In the genomic region with DNA sequence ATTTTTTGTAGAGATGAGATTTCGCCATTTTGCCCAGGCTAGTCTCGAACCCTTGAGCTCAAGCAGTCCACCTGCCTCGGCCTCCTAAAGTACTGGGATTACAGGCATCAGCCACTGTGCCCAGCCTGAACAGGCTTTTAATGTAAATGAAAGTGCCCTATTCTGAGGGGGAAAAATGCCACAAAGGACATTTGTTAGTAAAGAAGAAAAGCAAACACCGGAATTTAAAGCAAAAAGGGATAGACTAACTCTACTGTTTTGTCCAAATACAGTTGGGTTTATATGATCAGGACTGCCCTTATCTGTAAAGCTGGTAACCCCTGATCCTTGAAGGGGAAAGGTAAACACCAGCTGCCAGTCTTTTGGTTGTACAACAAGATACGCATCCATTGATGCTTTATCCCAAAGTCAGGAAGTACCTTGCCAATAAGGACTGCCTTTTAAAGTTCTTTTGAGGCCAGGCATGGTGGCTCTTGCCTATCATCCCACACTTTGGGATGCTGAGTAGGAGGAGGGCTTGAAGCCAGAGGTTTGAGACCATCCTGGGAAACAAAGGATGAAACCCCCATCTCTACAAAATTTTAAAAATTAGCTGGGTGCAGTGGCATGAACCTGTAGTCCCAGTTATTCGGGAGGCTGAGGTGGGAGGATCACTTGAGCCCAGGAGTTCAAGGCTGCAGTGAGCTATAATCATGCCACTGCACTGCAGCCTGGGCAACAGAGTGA, we compare ENCODE assay signal across 1 cellular context.
TF ChIP-seq lines count a peak whose summit lies in the region.

No MANE protein-coding gene starts in this region.

TF ChIP-seq in HepG2, 621 proteins besides CTCF, POLR2A, EP300 and RAD21 (continued from another document and continues in another):
- TF ChIP-seq, protein P1, sequence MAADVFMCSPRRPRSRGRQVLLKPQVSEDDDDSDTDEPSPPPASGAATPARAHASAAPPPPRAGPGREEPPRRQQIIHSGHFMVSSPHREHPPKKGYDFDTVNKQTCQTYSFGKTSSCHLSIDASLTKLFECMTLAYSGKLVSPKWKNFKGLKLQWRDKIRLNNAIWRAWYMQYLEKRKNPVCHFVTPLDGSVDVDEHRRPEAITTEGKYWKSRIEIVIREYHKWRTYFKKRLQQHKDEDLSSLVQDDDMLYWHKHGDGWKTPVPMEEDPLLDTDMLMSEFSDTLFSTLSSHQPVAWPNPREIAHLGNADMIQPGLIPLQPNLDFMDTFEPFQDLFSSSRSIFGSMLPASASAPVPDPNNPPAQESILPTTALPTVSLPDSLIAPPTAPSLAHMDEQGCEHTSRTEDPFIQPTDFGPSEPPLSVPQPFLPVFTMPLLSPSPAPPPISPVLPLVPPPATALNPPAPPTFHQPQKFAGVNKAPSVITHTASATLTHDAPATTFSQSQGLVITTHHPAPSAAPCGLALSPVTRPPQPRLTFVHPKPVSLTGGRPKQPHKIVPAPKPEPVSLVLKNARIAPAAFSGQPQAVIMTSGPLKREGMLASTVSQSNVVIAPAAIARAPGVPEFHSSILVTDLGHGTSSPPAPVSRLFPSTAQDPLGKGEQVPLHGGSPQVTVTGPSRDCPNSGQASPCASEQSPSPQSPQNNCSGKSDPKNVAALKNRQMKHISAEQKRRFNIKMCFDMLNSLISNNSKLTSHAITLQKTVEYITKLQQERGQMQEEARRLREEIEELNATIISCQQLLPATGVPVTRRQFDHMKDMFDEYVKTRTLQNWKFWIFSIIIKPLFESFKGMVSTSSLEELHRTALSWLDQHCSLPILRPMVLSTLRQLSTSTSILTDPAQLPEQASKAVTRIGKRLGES (CRISPR knock-in tag; IDR thresholded peaks at IDR 0.05; ENCODE audit: borderline replicate concordance), result peak; percentile 37; the same call in 1 of the 2 replicates
- TF ChIP-seq MEIS2 (CRISPR knock-in tag; IDR thresholded peaks at IDR 0.05) (peak; percentile 89), ZIK1 (CRISPR knock-in tag; IDR thresholded peaks at IDR 0.05; ENCODE audit: borderline replicate concordance, low read depth) (no peak), FOSL2 (CRISPR knock-in tag; IDR thresholded peaks at IDR 0.05) (peak; percentile 63; the same call in 1 of the 2 replicates), CENPX (CRISPR knock-in tag; IDR thresholded peaks at IDR 0.05) (no peak), EEA1 (CRISPR knock-in tag; IDR thresholded peaks at IDR 0.05; ENCODE audit: borderline replicate concordance) (no peak), GABPA (IDR thresholded peaks at IDR 0.05; ENCODE audit: low read depth, low read length) (no peak), GABPA (CRISPR knock-in tag; IDR thresholded peaks at IDR 0.05; ENCODE audit: low read depth) (no peak), HDAC6 (IDR thresholded peaks at IDR 0.05; ENCODE audit: low read depth, low read length) (no peak), TAF1 (CRISPR knock-in tag; IDR thresholded peaks at IDR 0.05) (no peak), LCORL (IDR thresholded peaks at IDR 0.05) (peak; percentile 95), LCORL (CRISPR knock-in tag; IDR thresholded peaks at IDR 0.05) (peak; percentile 98), CHD2 (IDR thresholded peaks at IDR 0.05; ENCODE audit: low read depth, low read length) (no peak), TBP (CRISPR knock-in tag; IDR thresholded peaks at IDR 0.05) (no peak), RORA (CRISPR knock-in tag; IDR thresholded peaks at IDR 0.05) (no peak), KDM1A (CRISPR knock-in tag; IDR thresholded peaks at IDR 0.05) (peak; percentile 42), ZFP82 (CRISPR knock-in tag; IDR thresholded peaks at IDR 0.05; ENCODE audit: borderline replicate concordance) (no peak), ZNF713 (CRISPR knock-in tag; IDR thresholded peaks at IDR 0.05) (no peak), NFIC (IDR thresholded peaks at IDR 0.05; ENCODE audit: low read length) (peak; percentile 92), ISX (CRISPR knock-in tag; conservative IDR thresholded peaks at IDR 0.05) (0 out of 2 replicates have a peak, but pooled peaks have one; percentile 39), RBFOX2 (IDR thresholded peaks at IDR 0.05; ENCODE audit: low read depth, low read length) (peak; percentile 52; the same call in 1 of the 2 replicates)
- TF ChIP-seq, protein P2, sequence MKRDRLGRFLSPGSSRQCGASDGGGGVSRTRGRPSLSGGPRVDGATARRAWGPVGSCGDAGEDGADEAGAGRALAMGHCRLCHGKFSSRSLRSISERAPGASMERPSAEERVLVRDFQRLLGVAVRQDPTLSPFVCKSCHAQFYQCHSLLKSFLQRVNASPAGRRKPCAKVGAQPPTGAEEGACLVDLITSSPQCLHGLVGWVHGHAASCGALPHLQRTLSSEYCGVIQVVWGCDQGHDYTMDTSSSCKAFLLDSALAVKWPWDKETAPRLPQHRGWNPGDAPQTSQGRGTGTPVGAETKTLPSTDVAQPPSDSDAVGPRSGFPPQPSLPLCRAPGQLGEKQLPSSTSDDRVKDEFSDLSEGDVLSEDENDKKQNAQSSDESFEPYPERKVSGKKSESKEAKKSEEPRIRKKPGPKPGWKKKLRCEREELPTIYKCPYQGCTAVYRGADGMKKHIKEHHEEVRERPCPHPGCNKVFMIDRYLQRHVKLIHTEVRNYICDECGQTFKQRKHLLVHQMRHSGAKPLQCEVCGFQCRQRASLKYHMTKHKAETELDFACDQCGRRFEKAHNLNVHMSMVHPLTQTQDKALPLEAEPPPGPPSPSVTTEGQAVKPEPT (CRISPR knock-in tag; IDR thresholded peaks at IDR 0.05; ENCODE audit: low read depth), result no peak
- TF ChIP-seq, protein P3, sequence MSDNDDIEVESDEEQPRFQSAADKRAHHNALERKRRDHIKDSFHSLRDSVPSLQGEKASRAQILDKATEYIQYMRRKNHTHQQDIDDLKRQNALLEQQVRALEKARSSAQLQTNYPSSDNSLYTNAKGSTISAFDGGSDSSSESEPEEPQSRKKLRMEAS (IDR thresholded peaks at IDR 0.05), result peak; percentile 20; the same call in 1 of the 2 replicates
- TF ChIP-seq, protein P4, sequence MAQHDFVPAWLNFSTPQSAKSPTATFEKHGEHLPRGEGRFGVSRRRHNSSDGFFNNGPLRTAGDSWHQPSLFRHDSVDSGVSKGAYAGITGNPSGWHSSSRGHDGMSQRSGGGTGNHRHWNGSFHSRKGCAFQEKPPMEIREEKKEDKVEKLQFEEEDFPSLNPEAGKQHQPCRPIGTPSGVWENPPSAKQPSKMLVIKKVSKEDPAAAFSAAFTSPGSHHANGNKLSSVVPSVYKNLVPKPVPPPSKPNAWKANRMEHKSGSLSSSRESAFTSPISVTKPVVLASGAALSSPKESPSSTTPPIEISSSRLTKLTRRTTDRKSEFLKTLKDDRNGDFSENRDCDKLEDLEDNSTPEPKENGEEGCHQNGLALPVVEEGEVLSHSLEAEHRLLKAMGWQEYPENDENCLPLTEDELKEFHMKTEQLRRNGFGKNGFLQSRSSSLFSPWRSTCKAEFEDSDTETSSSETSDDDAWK (CRISPR knock-in tag; IDR thresholded peaks at IDR 0.05), result no peak
- TF ChIP-seq, protein P5, sequence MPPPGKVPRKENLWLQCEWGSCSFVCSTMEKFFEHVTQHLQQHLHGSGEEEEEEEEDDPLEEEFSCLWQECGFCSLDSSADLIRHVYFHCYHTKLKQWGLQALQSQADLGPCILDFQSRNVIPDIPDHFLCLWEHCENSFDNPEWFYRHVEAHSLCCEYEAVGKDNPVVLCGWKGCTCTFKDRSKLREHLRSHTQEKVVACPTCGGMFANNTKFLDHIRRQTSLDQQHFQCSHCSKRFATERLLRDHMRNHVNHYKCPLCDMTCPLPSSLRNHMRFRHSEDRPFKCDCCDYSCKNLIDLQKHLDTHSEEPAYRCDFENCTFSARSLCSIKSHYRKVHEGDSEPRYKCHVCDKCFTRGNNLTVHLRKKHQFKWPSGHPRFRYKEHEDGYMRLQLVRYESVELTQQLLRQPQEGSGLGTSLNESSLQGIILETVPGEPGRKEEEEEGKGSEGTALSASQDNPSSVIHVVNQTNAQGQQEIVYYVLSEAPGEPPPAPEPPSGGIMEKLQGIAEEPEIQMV (CRISPR knock-in tag; IDR thresholded peaks at IDR 0.05; ENCODE audit: low read depth), result peak; percentile 42; the same call in 1 of the 2 replicates
- TF ChIP-seq, protein P6, sequence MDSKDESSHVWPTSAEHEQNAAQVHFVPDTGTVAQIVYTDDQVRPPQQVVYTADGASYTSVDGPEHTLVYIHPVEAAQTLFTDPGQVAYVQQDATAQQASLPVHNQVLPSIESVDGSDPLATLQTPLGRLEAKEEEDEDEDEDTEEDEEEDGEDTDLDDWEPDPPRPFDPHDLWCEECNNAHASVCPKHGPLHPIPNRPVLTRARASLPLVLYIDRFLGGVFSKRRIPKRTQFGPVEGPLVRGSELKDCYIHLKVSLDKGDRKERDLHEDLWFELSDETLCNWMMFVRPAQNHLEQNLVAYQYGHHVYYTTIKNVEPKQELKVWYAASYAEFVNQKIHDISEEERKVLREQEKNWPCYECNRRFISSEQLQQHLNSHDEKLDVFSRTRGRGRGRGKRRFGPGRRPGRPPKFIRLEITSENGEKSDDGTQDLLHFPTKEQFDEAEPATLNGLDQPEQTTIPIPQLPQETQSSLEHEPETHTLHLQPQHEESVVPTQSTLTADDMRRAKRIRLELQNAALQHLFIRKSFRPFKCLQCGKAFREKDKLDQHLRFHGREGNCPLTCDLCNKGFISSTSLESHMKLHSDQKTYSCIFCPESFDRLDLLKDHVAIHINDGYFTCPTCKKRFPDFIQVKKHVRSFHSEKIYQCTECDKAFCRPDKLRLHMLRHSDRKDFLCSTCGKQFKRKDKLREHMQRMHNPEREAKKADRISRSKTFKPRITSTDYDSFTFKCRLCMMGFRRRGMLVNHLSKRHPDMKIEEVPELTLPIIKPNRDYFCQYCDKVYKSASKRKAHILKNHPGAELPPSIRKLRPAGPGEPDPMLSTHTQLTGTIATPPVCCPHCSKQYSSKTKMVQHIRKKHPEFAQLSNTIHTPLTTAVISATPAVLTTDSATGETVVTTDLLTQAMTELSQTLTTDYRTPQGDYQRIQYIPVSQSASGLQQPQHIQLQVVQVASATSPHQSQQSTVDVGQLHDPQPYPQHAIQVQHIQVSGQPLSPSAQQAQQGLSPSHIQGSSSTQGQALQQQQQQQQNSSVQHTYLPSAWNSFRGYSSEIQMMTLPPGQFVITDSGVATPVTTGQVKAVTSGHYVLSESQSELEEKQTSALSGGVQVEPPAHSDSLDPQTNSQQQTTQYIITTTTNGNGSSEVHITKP (CRISPR knock-in tag; IDR thresholded peaks at IDR 0.05; ENCODE audit: low read depth), result peak; percentile 83
- TF ChIP-seq, protein P7, sequence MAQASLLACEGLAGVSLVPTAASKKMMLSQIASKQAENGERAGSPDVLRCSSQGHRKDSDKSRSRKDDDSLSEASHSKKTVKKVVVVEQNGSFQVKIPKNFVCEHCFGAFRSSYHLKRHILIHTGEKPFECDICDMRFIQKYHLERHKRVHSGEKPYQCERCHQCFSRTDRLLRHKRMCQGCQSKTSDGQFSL (CRISPR knock-in tag; IDR thresholded peaks at IDR 0.05), result no peak
- TF ChIP-seq, protein P8, sequence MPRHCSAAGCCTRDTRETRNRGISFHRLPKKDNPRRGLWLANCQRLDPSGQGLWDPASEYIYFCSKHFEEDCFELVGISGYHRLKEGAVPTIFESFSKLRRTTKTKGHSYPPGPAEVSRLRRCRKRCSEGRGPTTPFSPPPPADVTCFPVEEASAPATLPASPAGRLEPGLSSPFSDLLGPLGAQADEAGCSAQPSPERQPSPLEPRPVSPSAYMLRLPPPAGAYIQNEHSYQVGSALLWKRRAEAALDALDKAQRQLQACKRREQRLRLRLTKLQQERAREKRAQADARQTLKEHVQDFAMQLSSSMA (CRISPR knock-in tag; IDR thresholded peaks at IDR 0.05), result no peak
- TF ChIP-seq, protein P9, sequence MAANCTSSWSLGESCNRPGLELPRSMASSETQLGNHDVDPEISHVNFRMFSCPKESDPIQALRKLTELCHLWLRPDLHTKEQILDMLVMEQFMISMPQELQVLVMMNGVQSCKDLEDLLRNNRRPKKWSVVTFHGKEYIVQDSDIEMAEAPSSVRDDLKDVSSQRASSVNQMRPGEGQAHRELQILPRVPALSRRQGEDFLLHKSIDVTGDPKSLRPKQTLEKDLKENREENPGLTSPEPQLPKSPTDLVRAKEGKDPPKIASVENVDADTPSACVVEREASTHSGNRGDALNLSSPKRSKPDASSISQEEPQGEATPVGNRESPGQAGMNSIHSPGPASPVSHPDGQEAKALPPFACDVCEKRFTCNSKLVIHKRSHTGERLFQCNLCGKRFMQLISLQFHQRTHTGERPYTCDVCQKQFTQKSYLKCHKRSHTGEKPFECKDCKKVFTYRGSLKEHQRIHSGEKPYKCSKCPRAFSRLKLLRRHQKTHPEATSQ (CRISPR knock-in tag; IDR thresholded peaks at IDR 0.05; ENCODE audit: borderline replicate concordance), result no peak
- TF ChIP-seq, protein P10, sequence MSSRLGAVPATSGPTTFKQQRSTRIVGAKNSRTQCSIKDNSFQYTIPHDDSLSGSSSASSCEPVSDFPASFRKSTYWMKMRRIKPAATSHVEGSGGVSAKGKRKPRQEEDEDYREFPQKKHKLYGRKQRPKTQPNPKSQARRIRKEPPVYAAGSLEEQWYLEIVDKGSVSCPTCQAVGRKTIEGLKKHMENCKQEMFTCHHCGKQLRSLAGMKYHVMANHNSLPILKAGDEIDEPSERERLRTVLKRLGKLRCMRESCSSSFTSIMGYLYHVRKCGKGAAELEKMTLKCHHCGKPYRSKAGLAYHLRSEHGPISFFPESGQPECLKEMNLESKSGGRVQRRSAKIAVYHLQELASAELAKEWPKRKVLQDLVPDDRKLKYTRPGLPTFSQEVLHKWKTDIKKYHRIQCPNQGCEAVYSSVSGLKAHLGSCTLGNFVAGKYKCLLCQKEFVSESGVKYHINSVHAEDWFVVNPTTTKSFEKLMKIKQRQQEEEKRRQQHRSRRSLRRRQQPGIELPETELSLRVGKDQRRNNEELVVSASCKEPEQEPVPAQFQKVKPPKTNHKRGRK (CRISPR knock-in tag; IDR thresholded peaks at IDR 0.05), result no peak
- TF ChIP-seq, protein P11, sequence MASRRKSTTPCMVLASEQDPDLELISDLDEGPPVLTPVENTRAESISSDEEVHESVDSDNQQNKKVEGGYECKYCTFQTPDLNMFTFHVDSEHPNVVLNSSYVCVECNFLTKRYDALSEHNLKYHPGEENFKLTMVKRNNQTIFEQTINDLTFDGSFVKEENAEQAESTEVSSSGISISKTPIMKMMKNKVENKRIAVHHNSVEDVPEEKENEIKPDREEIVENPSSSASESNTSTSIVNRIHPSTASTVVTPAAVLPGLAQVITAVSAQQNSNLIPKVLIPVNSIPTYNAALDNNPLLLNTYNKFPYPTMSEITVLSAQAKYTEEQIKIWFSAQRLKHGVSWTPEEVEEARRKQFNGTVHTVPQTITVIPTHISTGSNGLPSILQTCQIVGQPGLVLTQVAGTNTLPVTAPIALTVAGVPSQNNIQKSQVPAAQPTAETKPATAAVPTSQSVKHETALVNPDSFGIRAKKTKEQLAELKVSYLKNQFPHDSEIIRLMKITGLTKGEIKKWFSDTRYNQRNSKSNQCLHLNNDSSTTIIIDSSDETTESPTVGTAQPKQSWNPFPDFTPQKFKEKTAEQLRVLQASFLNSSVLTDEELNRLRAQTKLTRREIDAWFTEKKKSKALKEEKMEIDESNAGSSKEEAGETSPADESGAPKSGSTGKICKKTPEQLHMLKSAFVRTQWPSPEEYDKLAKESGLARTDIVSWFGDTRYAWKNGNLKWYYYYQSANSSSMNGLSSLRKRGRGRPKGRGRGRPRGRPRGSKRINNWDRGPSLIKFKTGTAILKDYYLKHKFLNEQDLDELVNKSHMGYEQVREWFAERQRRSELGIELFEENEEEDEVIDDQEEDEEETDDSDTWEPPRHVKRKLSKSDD (CRISPR knock-in tag; IDR thresholded peaks at IDR 0.05; ENCODE audit: low read depth), result no peak
